In genomic region chr1:145956776-145957442, GRCh38 we compare ENCODE assay signal across 8 cellular contexts. TPM values are rescaled to one million over a fixed set of nuclear protein-coding genes. Genes with fewer than 3 reads are reported as not detected.
DNase-seq lines count a peak whose midpoint lies in the region; ATAC-seq, FAIRE-seq and TF ChIP-seq lines count a peak whose summit lies in the region.

No MANE protein-coding gene starts in this region.

- H3K4me1 ChIP-seq in kidney (ENCODE audit: control insufficient read depth in 1 of 2, insufficient read depth in 1 of 2, low read depth in 1 of 2, low read length in 2 of 2) = peaks cover 10 to 17% of the 10 kb centered on the region in 2 donors

- TF ChIP-seq CTCF in astrocyte of the cerebellum (IDR thresholded peaks at IDR 0.05; ENCODE audit: low read depth, low read length, missing control alignments) (no peak), kidney (IDR thresholded peaks at IDR 0.05; ENCODE audit: borderline replicate concordance, extremely low read depth, insufficient read depth) (no peak)

- H3K4me3 ChIP-seq in astrocyte of the cerebellum (ENCODE audit: low read depth, low read length) (peak overlapping the region; percentile 72), kidney (ENCODE audit: low read length in 2 of 2) (peak overlapping the region; percentile 76 to 83)

- intact Hi-C loops in kidney (cut with DNase I) = no loop called here

- peak overlapping the region; percentile 86 to 91 for H3K27ac ChIP-seq in kidney (ENCODE audit: low read depth in 2 of 2, low read length in 2 of 2)

- H3K36me3 Mint-ChIP-seq in activated naive CD4-positive, alpha-beta T cell treated with anti-CD3 and anti-CD28 coated beads, Interleukin-2, amount 50 U/mL, for 24 hours = no peaks in the 10 kb centered on the region

- no peaks in the 10 kb centered on the region for H3K9me3 ChIP-seq in kidney (ENCODE audit: control insufficient read depth in 1 of 2, low read length in 2 of 2)

- no peak for ATAC-seq in stimulated activated naive CD8-positive, alpha-beta T cell treated with anti-CD3 and anti-CD28 coated beads, Interleukin-15, amount 100 ng/mL, for 72 hours
- ATAC-seq in GM21619 (IDR thresholded peaks at IDR 0.05; ENCODE audit: unreplicated experiment) (no peak), HG02571 (IDR thresholded peaks at IDR 0.05; ENCODE audit: unreplicated experiment) (no peak)

- H3K9me3 Mint-ChIP-seq in activated naive CD4-positive, alpha-beta T cell treated with anti-CD3 and anti-CD28 coated beads, Interleukin-2, amount 50 U/mL, for 24 hours = no peaks in the 10 kb centered on the region
- H3K9me3 Mint-ChIP-seq in stimulated activated naive CD8-positive, alpha-beta T cell treated with anti-CD3 and anti-CD28 coated beads, Interleukin-15, amount 100 ng/mL, for 72 hours = no peaks in the 10 kb centered on the region

- peaks cover 74% of the 10 kb centered on the region for H3K4me1 Mint-ChIP-seq in activated naive CD4-positive, alpha-beta T cell treated with anti-CD3 and anti-CD28 coated beads, Interleukin-2, amount 50 U/mL, for 24 hours
- H3K4me1 Mint-ChIP-seq in stimulated activated naive CD8-positive, alpha-beta T cell treated with anti-CD3 and anti-CD28 coated beads, Interleukin-15, amount 100 ng/mL, for 72 hours = peaks cover 66% of the 10 kb centered on the region

- no peak for FAIRE-seq in kidney (lab: Jason Lieb, UNC)

- peak overlapping the region; percentile 64 to 76 for H3K9ac ChIP-seq in kidney (ENCODE audit: low read length in 2 of 2)

- no peaks in the 10 kb centered on the region for H3K27me3 Mint-ChIP-seq in activated naive CD4-positive, alpha-beta T cell treated with anti-CD3 and anti-CD28 coated beads, Interleukin-2, amount 50 U/mL, for 24 hours
- H3K27me3 Mint-ChIP-seq in stimulated activated naive CD8-positive, alpha-beta T cell treated with anti-CD3 and anti-CD28 coated beads, Interleukin-15, amount 100 ng/mL, for 72 hours = no peaks in the 10 kb centered on the region

- peak overlapping the region; percentile 96 for H3K4me3 Mint-ChIP-seq in activated naive CD4-positive, alpha-beta T cell treated with anti-CD3 and anti-CD28 coated beads, Interleukin-2, amount 50 U/mL, for 24 hours
- peak overlapping the region; percentile 85 to 94 for H3K4me3 Mint-ChIP-seq in stimulated activated naive CD8-positive, alpha-beta T cell treated with anti-CD3 and anti-CD28 coated beads, Interleukin-15, amount 100 ng/mL, for 72 hours

- in situ Hi-C loops in astrocyte of the cerebellum (cut with HindIII; ENCODE audit: low sequenced_read_pairs) = no loop called here

- H3K36me3 ChIP-seq in kidney (ENCODE audit: control insufficient read depth in 1 of 2, insufficient read depth in 2 of 2, low read length in 2 of 2) = no peaks in the 10 kb centered on the region

- H3K27ac Mint-ChIP-seq in activated naive CD4-positive, alpha-beta T cell treated with anti-CD3 and anti-CD28 coated beads, Interleukin-2, amount 50 U/mL, for 24 hours = peak overlapping the region; percentile 97
- H3K27ac Mint-ChIP-seq in stimulated activated naive CD8-positive, alpha-beta T cell treated with anti-CD3 and anti-CD28 coated beads, Interleukin-15, amount 100 ng/mL, for 72 hours = peak overlapping the region; percentile 90 to 94

- no peak for DNase-seq in activated naive CD4-positive, alpha-beta T cell treated with anti-CD3 and anti-CD28 coated beads, Interleukin-2, amount 50 U/mL, for 16 hours
- no peak for DNase-seq in astrocyte of the cerebellum (ENCODE audit: low read depth)
- no peak for DNase-seq in kidney
- DNase-seq in stimulated activated naive CD8-positive, alpha-beta T cell treated with anti-CD3 and anti-CD28 coated beads, Interleukin-15, amount 100 ng/mL, for 72 hours = no peak
- DNase-seq in SKM-1 treated with dmso at 0.1 percent for 144 hours (lab: John Stamatoyannopoulos, UW; ENCODE audit: unreplicated experiment) = no peak

RNA-seq across cellular contexts. Expression of gene LIX1L, which starts 0.9 kb away (rescaled TPM):
- total RNA-seq in kidney = 27.8 TPM
- polyA plus RNA-seq in kidney (ENCODE audit: insufficient read depth, low read depth, low replicate concordance) = 10.0 TPM

RNA-seq across cellular contexts. Expression of gene ANKRD34A, which starts 7.5 kb away (rescaled TPM):
- 0.76 TPM for total RNA-seq in kidney
- polyA plus RNA-seq in kidney (ENCODE audit: insufficient read depth, low read depth, low replicate concordance) = 0.37 TPM

RNA-seq across cellular contexts. Expression of gene POLR3GL, which starts 7.6 kb away (rescaled TPM):
- 19.0 TPM for total RNA-seq in kidney
- polyA plus RNA-seq in kidney (ENCODE audit: insufficient read depth, low read depth, low replicate concordance) = 45.6 TPM

RNA-seq across cellular contexts. Expression of gene RBM8A, which starts 29.6 kb away (rescaled TPM):
- total RNA-seq in kidney = 131 TPM
- 105 TPM for polyA plus RNA-seq in kidney (ENCODE audit: insufficient read depth, low read depth, low replicate concordance)

RNA-seq across cellular contexts. Expression of gene PEX11B, which starts 38.4 kb away (rescaled TPM):
- 35.7 TPM for total RNA-seq in kidney
- polyA plus RNA-seq in kidney (ENCODE audit: insufficient read depth, low read depth, low replicate concordance) = 50.5 TPM
